In genomic region chr1:117929340-117930172, GRCh38 we compare ENCODE assay signal across 8 cellular contexts. TPM values are rescaled to one million over a fixed set of nuclear protein-coding genes. Genes with fewer than 3 reads are reported as not detected.
DNase-seq lines count a peak whose midpoint lies in the region; ATAC-seq and TF ChIP-seq lines count a peak whose summit lies in the region.

Gene GDAP2 (minus strand): TSS chr1:117929621. CDS start chr1:117920357, 9,264 bp downstream.
Gene WDR3 (plus strand): TSS chr1:117929739. CDS start chr1:117933320, 3,581 bp downstream.

- no peaks in the 10 kb centered on the region for H3F3A ChIP-seq in smooth muscle cell (ENCODE audit: low read depth)

- POLR2A ChIA-PET in AG04450 (lab: Yijun Ruan, JAX) (interaction anchor here (1.0 kb wide), 1 partner anchor 420 kb away, joined by 4 read pairs; no protein-coding TSS in a partner anchor), WTC11 (lab: Charles Lee) (interaction anchor here (0.5 to 0.6 kb wide), 2 partner anchors 10 to 126 kb away, joined by 3 to 5 read pairs; no protein-coding TSS in a partner anchor)

- ATAC-seq in GM18909 (IDR thresholded peaks at IDR 0.05; ENCODE audit: poor library complexity, unreplicated experiment): peak; percentile 97
- peak; percentile 95 for ATAC-seq in HG03175 (IDR thresholded peaks at IDR 0.05; ENCODE audit: unreplicated experiment)
- peak; percentile 91 for ATAC-seq in WTC11

- no peaks in the 10 kb centered on the region for H3K9me3 Mint-ChIP-seq in WTC11

- peak within 1 kb of the TSS; percentile 98 for H3K4me3 Mint-ChIP-seq in WTC11

- peaks cover 19% of the 10 kb centered on the region for H3K4me1 ChIP-seq in smooth muscle cell (ENCODE audit: low read depth)

- H3K27me3 Mint-ChIP-seq in WTC11 (ENCODE audit: low read depth): no peaks in the 10 kb centered on the region

- peaks cover 3% of the 10 kb centered on the region for H3K36me3 ChIP-seq in smooth muscle cell (ENCODE audit: low read depth)

- peaks cover 72% of the 10 kb centered on the region for H3K79me2 ChIP-seq in smooth muscle cell (ENCODE audit: low read depth)

- H3K9ac ChIP-seq in smooth muscle cell (ENCODE audit: low read depth): peak within 1 kb of the TSS; percentile 69

- H3K4me2 ChIP-seq in smooth muscle cell: peak within 1 kb of the TSS; percentile 89

- H3K27me3 ChIP-seq in AG04450 (ENCODE audit: control insufficient read depth, insufficient read depth, low read length) (no peaks in the 10 kb centered on the region), smooth muscle cell (ENCODE audit: low read depth) (no peaks in the 10 kb centered on the region)

- peaks cover 43% of the 10 kb centered on the region for H4K20me1 ChIP-seq in smooth muscle cell (ENCODE audit: low read depth)

- WGBS in smooth muscle cell (ENCODE audit: low lambda C conversion rate): under 1% methylated on average over 47 of the region's 64 CpGs

- H3K27ac Mint-ChIP-seq in WTC11: peak within 1 kb of the TSS; percentile 77

- H3K27ac ChIP-seq in AG04450 (ENCODE audit: low read depth, low read length): peak within 1 kb of the TSS; percentile 73
- peak within 1 kb of the TSS; percentile 53 for H3K27ac ChIP-seq in smooth muscle cell (ENCODE audit: low read depth)

- H3K4me1 Mint-ChIP-seq in WTC11: peaks cover 37% of the 10 kb centered on the region

- TF ChIP-seq CTCF in AG04450 (IDR thresholded peaks at IDR 0.05; ENCODE audit: low read depth, low read length): no peak
- no peak for TF ChIP-seq CTCF in WTC11 (IDR thresholded peaks at IDR 0.05)
- TF ChIP-seq CTCF in cardiac fibroblast (IDR thresholded peaks at IDR 0.05; ENCODE audit: low read depth, low read length): no peak
- TF ChIP-seq CTCF in smooth muscle cell (IDR thresholded peaks at IDR 0.05; ENCODE audit: borderline replicate concordance, insufficient read depth, poor library complexity, severe bottlenecking): no peak

- peaks cover 7% of the 10 kb centered on the region for H3K36me3 Mint-ChIP-seq in WTC11

- CTCF ChIA-PET in AG04450 (lab: Charles Lee) (interaction anchor here (0.6 to 3.9 kb wide), 12 partner anchors 14 to 1438 kb away, joined by 3 to 28 read pairs (median 4); no protein-coding TSS in a partner anchor), WTC11 (lab: Charles Lee) (interaction anchor here (1.0 to 2.2 kb wide), 2 partner anchors 20 to 34 kb away, joined by 3 to 13 read pairs; no protein-coding TSS in a partner anchor)

- DNase-seq in AG04450 (ENCODE audit: low read depth, low spot score) (peak; percentile 87), NCI-H226 (peak; percentile 98), WTC11 (ENCODE audit: low spot score) (peak; percentile 95), cardiac fibroblast (ENCODE audit: low read depth in 2 of 2) (peak; percentile 97), iPS-NIHi7 (ENCODE audit: extremely low spot score) (peak; percentile 95), smooth muscle cell (lab: John Stamatoyannopoulos, UW; ENCODE audit: unreplicated experiment) (peak; percentile 67)

- H3K4me3 ChIP-seq in AG04450 (ENCODE audit: low read depth, low read length): peak within 1 kb of the TSS; percentile 97
- peak within 1 kb of the TSS; percentile 91 to 96 for H3K4me3 ChIP-seq in cardiac fibroblast (replicated peaks in 1 of 2; ENCODE audit: low read depth in 2 of 2, low read length in 2 of 2)
- peak within 1 kb of the TSS; percentile 77 for H3K4me3 ChIP-seq in smooth muscle cell

- H2AFZ ChIP-seq in smooth muscle cell (ENCODE audit: low read depth): peak within 1 kb of the TSS; percentile 85

- H3K9me3 ChIP-seq in AG04450 (ENCODE audit: control insufficient read depth, insufficient read depth, low read length) (no peaks in the 10 kb centered on the region; the same call in 1 of the 2 replicates), smooth muscle cell (replicated peaks; ENCODE audit: low read depth) (no peaks in the 10 kb centered on the region)

TF ChIP-seq in WTC11, 78 proteins besides CTCF, POLR2A, EP300 and RAD21 (continues in another document):
- no peak for TF ChIP-seq ZNF671 (CRISPR knock-in tag; IDR thresholded peaks at IDR 0.05)
- 0 out of 2 replicates have a peak, but pooled peaks have one; percentile 59 for TF ChIP-seq FOXP1 (CRISPR knock-in tag; IDR thresholded peaks at IDR 0.05; ENCODE audit: borderline replicate concordance)
- 0 out of 2 replicates have a peak, but pooled peaks have one; percentile 58 for TF ChIP-seq IRF2 (CRISPR knock-in tag; IDR thresholded peaks at IDR 0.05; ENCODE audit: borderline replicate concordance, low read depth)
- no peak for TF ChIP-seq JAZF1 (CRISPR knock-in tag; IDR thresholded peaks at IDR 0.05)
- no peak for TF ChIP-seq EMX1 (CRISPR knock-in tag; IDR thresholded peaks at IDR 0.05)
- TF ChIP-seq MAX (CRISPR knock-in tag; IDR thresholded peaks at IDR 0.05): peak; percentile 81
- TF ChIP-seq NFYB (CRISPR knock-in tag; conservative IDR thresholded peaks at IDR 0.05; ENCODE audit: low read depth): peak; percentile 58
- TF ChIP-seq HMGA2 (CRISPR knock-in tag; IDR thresholded peaks at IDR 0.05): no peak
- peak; percentile 94; the same call in 1 of the 2 replicates for TF ChIP-seq ARID4B (CRISPR knock-in tag; IDR thresholded peaks at IDR 0.05; ENCODE audit: borderline replicate concordance)
- TF ChIP-seq ZNF396 (CRISPR knock-in tag; IDR thresholded peaks at IDR 0.05; ENCODE audit: borderline replicate concordance): no peak
- TF ChIP-seq IRF1 (CRISPR knock-in tag; IDR thresholded peaks at IDR 0.05): no peak
- 0 out of 2 replicates have a peak, but pooled peaks have one; percentile 12 for TF ChIP-seq MYBL2 (CRISPR knock-in tag; IDR thresholded peaks at IDR 0.05)
- no peak for TF ChIP-seq CDX4 (CRISPR knock-in tag; IDR thresholded peaks at IDR 0.05; ENCODE audit: borderline replicate concordance)

RNA-seq across cellular contexts. Expression of gene GDAP2, which starts in this region (rescaled TPM):
- 18.9 and 25.4 TPM in 2 replicates for polyA plus RNA-seq in AG04450 (2011; rRNA removed)
- polyA minus RNA-seq in AG04450 (2011; rRNA and poly(A)+ RNA removed): 20.1 and 42.1 TPM in 2 replicates
- total RNA-seq in WTC11 (2021): 21.1 to 24.1 TPM (median 22.4 TPM) in 3 replicates
- total RNA-seq in smooth muscle cell: 30.1 and 41.2 TPM in 2 replicates
- 10.5 and 17.3 TPM in 2 replicates for polyA plus RNA-seq in smooth muscle cell

RNA-seq across cellular contexts. Expression of gene WDR3, which starts in this region (rescaled TPM):
- polyA plus RNA-seq in AG04450 (2011; rRNA removed) (33.4 and 41.4 TPM in 2 replicates), smooth muscle cell (12.9 and 13.4 TPM in 2 replicates)
- polyA minus RNA-seq in AG04450 (2011; rRNA and poly(A)+ RNA removed): 43.4 and 52.3 TPM in 2 replicates
- total RNA-seq in WTC11 (2021) (38.8 to 50.0 TPM (median 42.9 TPM) in 3 replicates), smooth muscle cell (17.3 and 19.7 TPM in 2 replicates)

Comparison
In these comparisons a context has a peak if more than half of its experiments do, and no peak if none do; other contexts are left out.
1. Peak in every context shown above with its lines: DNase-seq, ATAC-seq, H3K4me3 ChIP-seq and H3K27ac ChIP-seq.